1 cellular context compared by ENCODE assay signal in genomic region chr5:109643951-109644350, GRCh38.
TF ChIP-seq lines count a peak whose summit lies in the region.

No MANE protein-coding gene starts in this region.

TF ChIP-seq in H1, 55 proteins besides CTCF, POLR2A, EP300 and RAD21 (continued from another document):
- TF ChIP-seq ATF2 (IDR thresholded peaks at IDR 0.05; ENCODE audit: low read length), result no peak
- TF ChIP-seq ASH2L (IDR thresholded peaks at IDR 0.05; ENCODE audit: low read length), result no peak
- TF ChIP-seq TBP (IDR thresholded peaks at IDR 0.05; ENCODE audit: low read depth, low read length), result no peak
- no peak for TF ChIP-seq JUN (IDR thresholded peaks at IDR 0.05; ENCODE audit: low read depth, low read length)
- no peak for TF ChIP-seq TAF1 (IDR thresholded peaks at IDR 0.05; ENCODE audit: low read depth, low read length)
- no peak for TF ChIP-seq ATF3 (IDR thresholded peaks at IDR 0.05; ENCODE audit: insufficient read depth, low read depth, low read length)
- TF ChIP-seq POU5F1 (IDR thresholded peaks at IDR 0.05; ENCODE audit: low read depth, low read length), result no peak
